ENCODE assay signal across 8 cellular contexts in genomic region chr4:76214269-76214628, GRCh38. TPM values are rescaled to one million over a fixed set of nuclear protein-coding genes. Genes with fewer than 3 reads are reported as not detected.
DNase-seq lines count a peak whose midpoint lies in the region; ATAC-seq, FAIRE-seq and TF ChIP-seq lines count a peak whose summit lies in the region.

No MANE protein-coding gene starts in this region.

- peak overlapping the region; percentile 86 for H3K4me2 ChIP-seq in endothelial cell of umbilical vein (ENCODE audit: insufficient read depth, low read length)
- H3K4me2 ChIP-seq in parathyroid adenoma (ENCODE audit: low read length): peak overlapping the region; percentile 98

- peak overlapping the region; percentile 42 to 95 (median 84) for H3K4me3 ChIP-seq in heart right ventricle
- H3K4me3 ChIP-seq in NT2/D1 (ENCODE audit: insufficient read length, low read depth): peak overlapping the region; percentile 67
- H3K4me3 ChIP-seq in endothelial cell of umbilical vein (replicated peaks in 1 of 3; ENCODE audit: insufficient read depth in 1 of 3, low read depth in 1 of 3, low read length in 3 of 3): peak overlapping the region; percentile 5 to 94 (median 85)
- H3K4me3 ChIP-seq in parathyroid adenoma (ENCODE audit: low read depth, low read length): peak overlapping the region; percentile 89

- H3K36me3 ChIP-seq in heart right ventricle: no peaks in the 10 kb centered on the region
- no peaks in the 10 kb centered on the region for H3K36me3 ChIP-seq in NT2/D1 (ENCODE audit: insufficient read depth, insufficient read length, low read length)
- H3K36me3 ChIP-seq in endothelial cell of umbilical vein (ENCODE audit: control insufficient read depth in 2 of 2, extremely low read depth in 1 of 2, insufficient read depth in 2 of 2, low read length in 2 of 2): no peaks in the 10 kb centered on the region
- no peaks in the 10 kb centered on the region for H3K36me3 ChIP-seq in parathyroid adenoma (ENCODE audit: control insufficient read depth, insufficient read depth, low read length)

- CTCF ChIA-PET in endothelial cell of umbilical vein (lab: Charles Lee): interaction anchor here (0.7 to 9.1 kb wide), 4 partner anchors 14 to 164 kb away, joined by 4 to 89 read pairs (median 8); no protein-coding TSS in a partner anchor

- 26% methylated on average over 5 of the region's 5 CpGs for WGBS in heart right ventricle, 2 donors

- TF ChIP-seq POLR2A in endothelial cell of umbilical vein (IDR thresholded peaks at IDR 0.05; ENCODE audit: low read depth, low read length): no peak

- peaks cover 37% of the 10 kb centered on the region for H3K79me2 ChIP-seq in endothelial cell of umbilical vein (ENCODE audit: control insufficient read depth, insufficient read depth, low read length)
- H3K79me2 ChIP-seq in parathyroid adenoma: peaks cover 30% of the 10 kb centered on the region

- POLR2A ChIA-PET in endothelial cell of umbilical vein (lab: Charles Lee): no interaction called here

- H4K20me1 ChIP-seq in endothelial cell of umbilical vein (replicated peaks; ENCODE audit: control insufficient read depth, extremely low read depth, insufficient read depth, low read length): no peaks in the 10 kb centered on the region

- dilution Hi-C loops in endothelial cell of umbilical vein (cut with MboI; ENCODE audit: extremely low pct_ligation_motif_present, low sequenced_read_pairs): no loop called here

- intact Hi-C loops in heart right ventricle (cut with DNase I) (loop anchor here in 4 of 10 donors (5.0 to 10.0 kb wide), 4 partner anchors 38 to 861 kb away; partner anchors contain the start of genes CCNI (in 1 of the 4), FAM47E (in 1 of the 4), NUP54 (in 1 of the 4) and STBD1 (in 1 of the 4)), left cardiac atrium (cut with DNase I) (loop anchor here in 1 of 2 donors (5.0 kb wide), 1 partner anchor 67 kb away; the partner anchor contains the start of gene NUP54), endothelial cell of umbilical vein (cut with micrococcal nuclease) (loop anchor here (5.0 kb wide), 1 partner anchor 798 kb away; no protein-coding TSS in a partner anchor)

- DNase-seq in heart right ventricle (no peak), left cardiac atrium (no peak), NT2/D1 (ENCODE audit: low read depth, low spot score) (no peak), endothelial cell of umbilical vein (ENCODE audit: low read depth, low spot score) (no peak), NCI-H2081 treated with DMSO at 0.1 percent for 48 hours (lab: John Stamatoyannopoulos, UW) (no peak), putamen (ENCODE audit: low spot score) (no peak), islet precursor cell (no peak)

- FAIRE-seq in endothelial cell of umbilical vein (lab: Jason Lieb, UNC): peak; percentile 40

- H3K9me1 ChIP-seq in endothelial cell of umbilical vein (replicated peaks; ENCODE audit: control insufficient read depth, extremely low read depth, insufficient read depth, low read length): no peaks in the 10 kb centered on the region

- H2AFZ ChIP-seq in endothelial cell of umbilical vein (ENCODE audit: low read depth, low read length): peak overlapping the region; percentile 94
- H2AFZ ChIP-seq in parathyroid adenoma: peak overlapping the region; percentile 93

- no peak for ATAC-seq in heart right ventricle
- no peak for ATAC-seq in left cardiac atrium

- TF ChIP-seq CTCF in heart right ventricle (IDR thresholded peaks at IDR 0.05) (no peak), endothelial cell of umbilical vein (IDR thresholded peaks at IDR 0.05; ENCODE audit: extremely low read depth in 1 of 2, insufficient read depth in 1 of 2, low read depth in 1 of 2, low read length in 2 of 2) (no peak), parathyroid adenoma (IDR thresholded peaks at IDR 0.05) (no peak)

- H3K27ac ChIP-seq in heart right ventricle: peak overlapping the region; percentile 93 to 98 (median 96)
- peak overlapping the region; percentile 57 for H3K27ac ChIP-seq in endothelial cell of umbilical vein (ENCODE audit: insufficient read depth, low read depth, low read length)
- peak overlapping the region; percentile 97 for H3K27ac ChIP-seq in parathyroid adenoma

- H3K9ac ChIP-seq in NT2/D1 (ENCODE audit: insufficient read length, low read depth): peak overlapping the region; percentile 82
- peak overlapping the region; percentile 46 for H3K9ac ChIP-seq in endothelial cell of umbilical vein (replicated peaks; ENCODE audit: extremely low read depth, insufficient read depth, low read length)
- peak overlapping the region; percentile 61 for H3K9ac ChIP-seq in parathyroid adenoma

- no peaks in the 10 kb centered on the region for H3K27me3 ChIP-seq in heart right ventricle
- peaks cover 8% of the 10 kb centered on the region for H3K27me3 ChIP-seq in NT2/D1 (ENCODE audit: insufficient read depth, insufficient read length)
- no peaks in the 10 kb centered on the region for H3K27me3 ChIP-seq in endothelial cell of umbilical vein (ENCODE audit: control insufficient read depth in 2 of 2, insufficient read depth in 2 of 2, low read length in 2 of 2)
- H3K27me3 ChIP-seq in parathyroid adenoma (ENCODE audit: control insufficient read depth, insufficient read depth, low read length): no peaks in the 10 kb centered on the region

- H3K9me3 ChIP-seq in heart right ventricle (no peaks in the 10 kb centered on the region), NT2/D1 (ENCODE audit: insufficient read depth, low read length) (no peaks in the 10 kb centered on the region), endothelial cell of umbilical vein (replicated peaks; ENCODE audit: control insufficient read depth, insufficient read depth, low read length) (no peaks in the 10 kb centered on the region), parathyroid adenoma (ENCODE audit: control insufficient read depth, low read length) (no peaks in the 10 kb centered on the region)

- no TSS peak for BruUV-seq in endothelial cell of umbilical vein (replicated peaks; lab: Mats Ljungman, UMichigan)

- H3K4me1 ChIP-seq in heart right ventricle (peaks cover 13 to 77% (median 48%) of the 10 kb centered on the region in 9 donors), NT2/D1 (ENCODE audit: insufficient read depth, insufficient read length) (no peaks in the 10 kb centered on the region), endothelial cell of umbilical vein (ENCODE audit: control insufficient read depth, extremely low read depth, insufficient read depth, low read length) (peaks cover 30% of the 10 kb centered on the region), parathyroid adenoma (peaks cover 17% of the 10 kb centered on the region)

TF ChIP-seq in endothelial cell of umbilical vein, 7 proteins besides CTCF, POLR2A, EP300 and RAD21:
- TF ChIP-seq GATA2 (IDR thresholded peaks at IDR 0.05; ENCODE audit: insufficient read depth, insufficient read length, low read depth, low read length) (no peak), MAX (IDR thresholded peaks at IDR 0.05; ENCODE audit: insufficient read depth, insufficient read length) (no peak), POLR2AphosphoS5 (IDR thresholded peaks at IDR 0.05; ENCODE audit: insufficient read depth, low read depth, low read length) (no peak), EZH2 (IDR thresholded peaks at IDR 0.05; ENCODE audit: borderline replicate concordance, low read depth, low read length, severe bottlenecking) (no peak), JUN (IDR thresholded peaks at IDR 0.05; ENCODE audit: borderline replicate concordance, insufficient read depth, insufficient read length, low read depth) (no peak), FOS (IDR thresholded peaks at IDR 0.05; ENCODE audit: borderline replicate concordance, insufficient read depth, low read length) (no peak), MYC (IDR thresholded peaks at IDR 0.05; ENCODE audit: low read depth, low read length) (no peak)

RNA-seq across cellular contexts. Expression of gene SCARB2, which starts 0.6 kb away (rescaled TPM):
- 100 to 1,000 TPM in 4 of 10 donors, 10 to 100 TPM in 6; 76.6 to 199 (median 94.9) TPM for total RNA-seq in heart right ventricle
- 100 to 1,000 TPM; 119 to 125 TPM for polyA plus RNA-seq in heart right ventricle
- 100 to 1,000 TPM; 102 to 112 TPM for total RNA-seq in left cardiac atrium
- 116 and 122 TPM in 2 replicates for total RNA-seq in endothelial cell of umbilical vein
- polyA plus RNA-seq in endothelial cell of umbilical vein: 63.2 and 75.2 TPM in 2 replicates
- polyA plus RNA-seq in endothelial cell of umbilical vein (2011; cell fraction: cytosol; rRNA removed): 62.2 and 64.5 TPM in 2 replicates
- 61.7 and 70.8 TPM in 2 replicates for polyA plus RNA-seq in endothelial cell of umbilical vein (2011; cell fraction: nucleus; rRNA removed)
- polyA plus RNA-seq in endothelial cell of umbilical vein (2012): 129 and 153 TPM in 2 replicates
- 218 and 228 TPM in 2 replicates for polyA minus RNA-seq in endothelial cell of umbilical vein
- polyA minus RNA-seq in endothelial cell of umbilical vein (2011; cell fraction: cytosol; rRNA and poly(A)+ RNA removed): 26.6 TPM
- polyA minus RNA-seq in endothelial cell of umbilical vein (2011; cell fraction: nucleus; rRNA and poly(A)+ RNA removed): 62.6 and 93.7 TPM in 2 replicates

RNA-seq across cellular contexts. Expression of gene FAM47E, which starts 37.3 kb away (rescaled TPM):
- total RNA-seq in heart right ventricle (1 to 10 TPM; 2.1 to 6.3 (median 3.1) TPM), left cardiac atrium (1 to 10 TPM; 2.2 to 2.9 TPM), endothelial cell of umbilical vein (0.11 TPM in 1 of 2 replicates, not detected in the other)
- polyA plus RNA-seq in heart right ventricle (1 to 10 TPM in 1 of 2 donors, under 1 TPM in 1; 0.68 to 4.7 TPM), endothelial cell of umbilical vein (not detected in 2 replicates)
- not detected in 2 replicates for polyA plus RNA-seq in endothelial cell of umbilical vein (2011; cell fraction: cytosol; rRNA removed)
- polyA plus RNA-seq in endothelial cell of umbilical vein (2011; cell fraction: nucleus; rRNA removed): 0.11 and 0.32 TPM in 2 replicates
- polyA plus RNA-seq in endothelial cell of umbilical vein (2012): not detected in 2 replicates
- polyA minus RNA-seq in endothelial cell of umbilical vein: not detected in 2 replicates
- polyA minus RNA-seq in endothelial cell of umbilical vein (2011; cell fraction: cytosol; rRNA and poly(A)+ RNA removed): not detected
- 1.2 TPM in 1 of 2 replicates, not detected in the other for polyA minus RNA-seq in endothelial cell of umbilical vein (2011; cell fraction: nucleus; rRNA and poly(A)+ RNA removed)
